In genomic region chr4:3672465-3672831, GRCh38 we compare ENCODE assay signal across 28 cellular contexts.
"Had no signal": no experiment of that assay in that cellular context is flagged by ENCODE, and none has a peak within 500 bp of the region (broad histone marks: within the 10 kb centered on the region; RNA-seq: fewer than 3 reads in every experiment).

No MANE protein-coding gene starts in this region.

- H3K36me3 ChIP-seq: esophagus muscularis mucosa, heart right ventricle, neutrophil, sigmoid colon, thoracic aorta, vagina had no signal

- H3K4me1 Mint-ChIP-seq: naive B cell; stimulated activated effector memory CD8-positive, alpha-beta T cell treated with anti-CD3 and anti-CD28 coated beads, Interleukin-12 subunit alpha, Interleukin-12 subunit beta, amount 100 ng/mL, for 72 hours had no signal

- H3K4me1 ChIP-seq: heart right ventricle, sigmoid colon, vagina had no signal

- H3K27me3 ChIP-seq: body of pancreas, vagina had no signal

- ATAC-seq: body of pancreas; heart right ventricle; stimulated activated effector memory CD8-positive, alpha-beta T cell treated with anti-CD3 and anti-CD28 coated beads, Interleukin-12 subunit alpha, Interleukin-12 subunit beta, amount 100 ng/mL, for 72 hours had no signal

- H3K9me3 ChIP-seq: neutrophil, sigmoid colon, thoracic aorta, vagina had no signal

- FAIRE-seq: islet of Langerhans, small intestine had no signal

- H3K4me3 ChIP-seq: body of pancreas, esophagus muscularis mucosa, heart right ventricle, sigmoid colon, thoracic aorta, vagina had no signal

- H3K27ac Mint-ChIP-seq: activated naive CD8-positive, alpha-beta T cell; endodermal cell; mesothelial cell of epicardium; naive B cell; nephron progenitor cell; progenitor cell of endocrine pancreas; stimulated activated effector memory CD8-positive, alpha-beta T cell treated with anti-CD3 and anti-CD28 coated beads, Interleukin-12 subunit alpha, Interleukin-12 subunit beta, amount 100 ng/mL, for 72 hours; stimulated activated naive CD8-positive, alpha-beta T cell treated with anti-CD3 and anti-CD28 coated beads, Interleukin-15, Interleukin-2, amounts not matched to agents 100 ng/mL and 50 ng/mL, for 24 hours; T-helper 2 cell treated with Interferon-gamma antibody and Interleukin-4, amounts not matched to agents 5 μg/mL and 100 μg/mL, for 36 hours had no signal

- H3K4me3 Mint-ChIP-seq: activated naive CD8-positive, alpha-beta T cell; endodermal cell; mesothelial cell of epicardium; nephron progenitor cell; stimulated activated effector memory CD8-positive, alpha-beta T cell treated with anti-CD3 and anti-CD28 coated beads, Interleukin-12 subunit alpha, Interleukin-12 subunit beta, amount 100 ng/mL, for 72 hours; stimulated activated naive CD8-positive, alpha-beta T cell treated with anti-CD3 and anti-CD28 coated beads, Interleukin-15, Interleukin-2, amounts not matched to agents 100 ng/mL and 50 ng/mL, for 24 hours; T-helper 2 cell treated with Interferon-gamma antibody and Interleukin-4, amounts not matched to agents 5 μg/mL and 100 μg/mL, for 36 hours had no signal

- H3K36me3 Mint-ChIP-seq: activated naive CD8-positive, alpha-beta T cell; mesothelial cell of epicardium; stimulated activated effector memory CD8-positive, alpha-beta T cell treated with anti-CD3 and anti-CD28 coated beads, Interleukin-12 subunit alpha, Interleukin-12 subunit beta, amount 100 ng/mL, for 72 hours had no signal

- H3K27ac ChIP-seq: body of pancreas, esophagus muscularis mucosa, heart right ventricle, neutrophil, sigmoid colon, thoracic aorta, vagina had no signal

- H3K9me3 Mint-ChIP-seq: T-helper 2 cell treated with Interferon-gamma antibody and Interleukin-4, amounts not matched to agents 5 μg/mL and 100 μg/mL, for 36 hours had no signal

- DNase-seq: activated CD4-positive, alpha-beta T cell treated with anti-CD3 and anti-CD28 coated beads for 4 hours; activated CD4-positive, alpha-beta T cell treated with anti-CD3 and anti-CD28 coated beads, Interleukin-2, amount 50 U/mL, for 48 hours; activated CD8-positive, alpha-beta memory T cell treated with anti-CD3 and anti-CD28 coated beads for 24 hours; activated effector memory CD4-positive, alpha-beta T cell treated with Interleukin-2 at 50 U/mL for 16 hours; activated naive CD4-positive, alpha-beta T cell treated with Interleukin-2 at 50 U/mL for 16 hours; anterior cingulate cortex; body of pancreas; endodermal cell; foreskin melanocyte; heart right ventricle; naive B cell; nephron progenitor cell; small intestine; stimulated activated CD4-positive, alpha-beta T cell treated with anti-CD3 and anti-CD28 coated beads, Interleukin-4, amount 100 ng/mL, for 24 hours; T-helper 1 cell; trophoblast cell had no signal
